25 cellular contexts compared by ENCODE assay signal in the genomic region with DNA sequence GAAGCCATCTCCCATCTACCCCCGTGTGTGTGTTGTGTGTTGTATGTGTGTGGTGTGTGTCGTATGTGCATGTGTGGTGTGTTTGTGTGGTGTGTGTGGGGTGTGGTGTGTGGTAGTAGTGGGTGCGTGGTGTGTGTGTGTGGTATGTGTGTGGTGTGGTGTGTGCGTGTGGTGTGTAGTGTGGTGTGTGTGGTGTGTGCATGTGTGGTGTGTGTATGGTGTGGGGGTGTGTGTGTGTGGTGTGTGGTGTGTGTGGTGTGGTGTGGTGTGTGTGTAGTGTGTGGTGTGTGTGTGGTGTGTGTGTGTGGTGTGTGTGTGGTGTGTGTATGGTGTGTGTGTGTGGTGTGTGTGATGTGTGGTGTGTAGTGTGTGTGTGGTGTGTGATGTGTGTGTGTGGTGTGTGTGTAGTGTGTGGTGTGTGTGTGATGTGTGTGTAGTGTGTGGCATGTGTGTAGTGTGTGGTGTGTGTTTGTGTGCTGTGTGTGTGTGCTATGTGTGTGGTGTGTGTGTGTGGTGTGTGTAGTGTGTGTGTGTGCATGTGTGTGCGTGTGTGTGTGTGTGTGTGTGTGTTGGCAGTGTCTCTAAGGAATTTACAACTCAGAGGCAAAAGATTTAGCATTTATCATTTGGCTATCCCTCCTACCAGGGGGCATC.
DNase-seq lines count a peak whose midpoint lies in the region; ATAC-seq, FAIRE-seq and TF ChIP-seq lines count a peak whose summit lies in the region.
"Had no signal": no experiment of that assay in that cellular context is flagged by ENCODE, and none has a peak within 500 bp of the region (broad histone marks: within the 10 kb centered on the region; RNA-seq: fewer than 3 reads in every experiment).

No MANE protein-coding gene starts in this region.

- H3K4me1 ChIP-seq in HEK293 (ENCODE audit: control insufficient read depth, insufficient read depth, low read length) (no peaks in the 10 kb centered on the region), colonic mucosa (no peaks in the 10 kb centered on the region)
- H3K4me1 ChIP-seq: HAP-1, SJSA1 had no signal

- H3K9me3 ChIP-seq in HEK293 (ENCODE audit: control insufficient read depth, insufficient read depth, low read depth, low read length) (no peaks in the 10 kb centered on the region), colonic mucosa (no peaks in the 10 kb centered on the region)
- H3K9me3 ChIP-seq: BE2C, HAP-1, SJSA1 had no signal

- H3K4me3 ChIP-seq in HEK293 (ENCODE audit: low read depth, low read length) (no peak overlapping the region), bronchial epithelial cell (ENCODE audit: low read depth, low read length) (no peak overlapping the region), colonic mucosa (no peak overlapping the region)
- H3K4me3 ChIP-seq: HAP-1, SJSA1 had no signal

- no peaks in the 10 kb centered on the region for H3K4me1 Mint-ChIP-seq in natural killer cell treated with Interleukin-12 subunit alpha and Interleukin-12 subunit beta and Interleukin-15 and Interleukin-18, amount 100 ng/mL, for 72 hours (ENCODE audit: low read depth in 2 of 2)
- no peaks in the 10 kb centered on the region for H3K4me1 Mint-ChIP-seq in Calu3 (ENCODE audit: low read depth, unreplicated experiment)
- H3K4me1 Mint-ChIP-seq: CD14-positive monocyte; CD8-positive, alpha-beta memory T cell had no signal

- TF ChIP-seq CTCF in HEK293 (tag by site-specific recombination; IDR thresholded peaks at IDR 0.05) (no peak), bronchial epithelial cell (IDR thresholded peaks at IDR 0.05; ENCODE audit: insufficient read depth, low read length, severe bottlenecking) (no peak), colonic mucosa (IDR thresholded peaks at IDR 0.05) (no peak), Calu3 (IDR thresholded peaks at IDR 0.05; ENCODE audit: unreplicated experiment) (no peak)

- H3K9me3 Mint-ChIP-seq in natural killer cell treated with Interleukin-12 subunit alpha and Interleukin-12 subunit beta and Interleukin-15 and Interleukin-18, amount 100 ng/mL, for 72 hours = peaks cover 4% of the 10 kb centered on the region
- peaks cover 6% of the 10 kb centered on the region for H3K9me3 Mint-ChIP-seq in Calu3 (ENCODE audit: low read depth, unreplicated experiment)

- H3K27me3 ChIP-seq in bronchial epithelial cell (ENCODE audit: control insufficient read depth, insufficient read depth, low read length) = no peaks in the 10 kb centered on the region
- H3K27me3 ChIP-seq in colonic mucosa = no peaks in the 10 kb centered on the region
- H3K27me3 ChIP-seq: BE2C, SJSA1 had no signal

- no peak overlapping the region for H3K9ac ChIP-seq in colonic mucosa (ENCODE audit: low read depth in 2 of 2, low read length in 2 of 2)

- no peak overlapping the region for H3K27ac Mint-ChIP-seq in natural killer cell treated with Interleukin-12 subunit alpha and Interleukin-12 subunit beta and Interleukin-15 and Interleukin-18, amount 100 ng/mL, for 72 hours
- H3K27ac Mint-ChIP-seq in Calu3 (ENCODE audit: unreplicated experiment) = no peak overlapping the region
- H3K27ac Mint-ChIP-seq: CD14-positive monocyte; CD8-positive, alpha-beta memory T cell had no signal

- intact Hi-C loops in colonic mucosa (cut with DNase I) (no loop called here), Calu3 (cut with micrococcal nuclease; ENCODE audit: unreplicated experiment) (no loop called here)

- CTCF ChIA-PET in HEK293 (lab: Yijun Ruan, JAX) (interaction anchor here (1.1 kb wide), 1 partner anchor 502 kb away, joined by 3 read pairs; no protein-coding TSS in a partner anchor), Calu3 (lab: Charles Lee) (interaction anchor here (0.7 kb wide), 1 partner anchor 1126 kb away, joined by 3 read pairs; no protein-coding TSS in a partner anchor)

- no peak for TF ChIP-seq POLR2A in GM12891 (IDR thresholded peaks at IDR 0.05; ENCODE audit: low read depth, low read length)

- DNase-seq in GM12891 (ENCODE audit: insufficient read length, low spot score) (no peak), bronchial epithelial cell (ENCODE audit: low read depth) (no peak), colonic mucosa (no peak), Calu3 (no peak)
- DNase-seq in natural killer cell treated with Interleukin-12 subunit alpha and Interleukin-12 subunit beta and Interleukin-15 and Interleukin-18, amount 100 ng/mL, for 72 hours (ENCODE audit: low spot score) = no peak
- no peak for DNase-seq in stimulated activated naive CD4-positive, alpha-beta T cell (lab: John Stamatoyannopoulos, UW)
- DNase-seq: 8988T; ACHN; BE2C; CD8-positive, alpha-beta memory T cell; DMS153; DND-41; Karpas-422; NCI-H1105; NCI-H1436 treated with DMSO at 0.1 percent for 48 hours; NCI-H1930; NCI-H446; NCI-H526; Right ventricle myocardium superior; RPMI8226 had no signal

- no peak overlapping the region for H3K4me3 Mint-ChIP-seq in natural killer cell treated with Interleukin-12 subunit alpha and Interleukin-12 subunit beta and Interleukin-15 and Interleukin-18, amount 100 ng/mL, for 72 hours
- no peak overlapping the region for H3K4me3 Mint-ChIP-seq in Calu3 (ENCODE audit: low read depth, unreplicated experiment)
- H3K4me3 Mint-ChIP-seq: CD14-positive monocyte; CD8-positive, alpha-beta memory T cell had no signal

- H3K27me3 Mint-ChIP-seq in natural killer cell treated with Interleukin-12 subunit alpha and Interleukin-12 subunit beta and Interleukin-15 and Interleukin-18, amount 100 ng/mL, for 72 hours = no peaks in the 10 kb centered on the region
- peaks cover 4% of the 10 kb centered on the region for H3K27me3 Mint-ChIP-seq in Calu3 (ENCODE audit: unreplicated experiment)

- FAIRE-seq in GM12891 (lab: Jason Lieb, UNC) (peak; percentile 91), bronchial epithelial cell (lab: Jason Lieb, UNC) (peak; percentile 100)

- no peaks in the 10 kb centered on the region for H3K36me3 Mint-ChIP-seq in natural killer cell treated with Interleukin-12 subunit alpha and Interleukin-12 subunit beta and Interleukin-15 and Interleukin-18, amount 100 ng/mL, for 72 hours
- no peaks in the 10 kb centered on the region for H3K36me3 Mint-ChIP-seq in Calu3 (ENCODE audit: insufficient read depth, unreplicated experiment)
- H3K36me3 Mint-ChIP-seq: CD14-positive monocyte; CD8-positive, alpha-beta memory T cell had no signal

- POLR2A ChIA-PET in HEK293 (lab: Yijun Ruan, JAX) = interaction anchor here (1.3 kb wide), 1 partner anchor 76 kb away, joined by 3 read pairs; no protein-coding TSS in a partner anchor

- peak; percentile 15 to 36 for ATAC-seq in natural killer cell treated with Interleukin-12 subunit alpha and Interleukin-12 subunit beta and Interleukin-15 and Interleukin-18, amount 100 ng/mL, for 72 hours
- no peak for ATAC-seq in GM18909 (IDR thresholded peaks at IDR 0.05; ENCODE audit: poor library complexity, unreplicated experiment)

- H3K36me3 ChIP-seq in HEK293 (ENCODE audit: control insufficient read depth in 2 of 2, insufficient read depth in 1 of 2, low read length in 2 of 2) (no peaks in the 10 kb centered on the region), bronchial epithelial cell (ENCODE audit: control insufficient read depth, insufficient read depth, low read length) (no peaks in the 10 kb centered on the region), colonic mucosa (no peaks in the 10 kb centered on the region)
- H3K36me3 ChIP-seq: BE2C, HAP-1, SJSA1 had no signal

- H3K27ac ChIP-seq in HEK293 (ENCODE audit: extremely low read depth, low read depth, low read length) = no peak overlapping the region
- H3K27ac ChIP-seq in colonic mucosa = no peak overlapping the region
- H3K27ac ChIP-seq: SJSA1 had no signal

- no TSS peak for BruUV-seq in Calu3 (replicated peaks; lab: Mats Ljungman, UMichigan)

TF ChIP-seq in GM12891, 5 proteins besides CTCF, POLR2A, EP300 and RAD21:
- no peak for TF ChIP-seq PAX5 (IDR thresholded peaks at IDR 0.05; ENCODE audit: insufficient read depth, low read length, severe bottlenecking)
- no peak for TF ChIP-seq POLR2AphosphoS5 (IDR thresholded peaks at IDR 0.05; ENCODE audit: low read depth, low read length)
- TF ChIP-seq TAF1 (IDR thresholded peaks at IDR 0.05; ENCODE audit: low read depth, low read length) = no peak
- TF ChIP-seq SPI1 (IDR thresholded peaks at IDR 0.05; ENCODE audit: low read depth, low read length) = no peak
- TF ChIP-seq POU2F2 (IDR thresholded peaks at IDR 0.05; ENCODE audit: low read depth, low read length) = no peak

TF ChIP-seq in HEK293, 187 proteins besides CTCF, POLR2A, EP300 and RAD21:
- TF ChIP-seq, protein P1, sequence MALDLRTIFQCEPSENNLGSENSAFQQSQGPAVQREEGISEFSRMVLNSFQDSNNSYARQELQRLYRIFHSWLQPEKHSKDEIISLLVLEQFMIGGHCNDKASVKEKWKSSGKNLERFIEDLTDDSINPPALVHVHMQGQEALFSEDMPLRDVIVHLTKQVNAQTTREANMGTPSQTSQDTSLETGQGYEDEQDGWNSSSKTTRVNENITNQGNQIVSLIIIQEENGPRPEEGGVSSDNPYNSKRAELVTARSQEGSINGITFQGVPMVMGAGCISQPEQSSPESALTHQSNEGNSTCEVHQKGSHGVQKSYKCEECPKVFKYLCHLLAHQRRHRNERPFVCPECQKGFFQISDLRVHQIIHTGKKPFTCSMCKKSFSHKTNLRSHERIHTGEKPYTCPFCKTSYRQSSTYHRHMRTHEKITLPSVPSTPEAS (tag by site-specific recombination; IDR thresholded peaks at IDR 0.05) = peak; percentile 78
- no peak for TF ChIP-seq ZNF654 (tag by site-specific recombination; IDR thresholded peaks at IDR 0.05; ENCODE audit: low read depth)
